ENCODE assay signal across 1 cellular context in the genomic region with DNA sequence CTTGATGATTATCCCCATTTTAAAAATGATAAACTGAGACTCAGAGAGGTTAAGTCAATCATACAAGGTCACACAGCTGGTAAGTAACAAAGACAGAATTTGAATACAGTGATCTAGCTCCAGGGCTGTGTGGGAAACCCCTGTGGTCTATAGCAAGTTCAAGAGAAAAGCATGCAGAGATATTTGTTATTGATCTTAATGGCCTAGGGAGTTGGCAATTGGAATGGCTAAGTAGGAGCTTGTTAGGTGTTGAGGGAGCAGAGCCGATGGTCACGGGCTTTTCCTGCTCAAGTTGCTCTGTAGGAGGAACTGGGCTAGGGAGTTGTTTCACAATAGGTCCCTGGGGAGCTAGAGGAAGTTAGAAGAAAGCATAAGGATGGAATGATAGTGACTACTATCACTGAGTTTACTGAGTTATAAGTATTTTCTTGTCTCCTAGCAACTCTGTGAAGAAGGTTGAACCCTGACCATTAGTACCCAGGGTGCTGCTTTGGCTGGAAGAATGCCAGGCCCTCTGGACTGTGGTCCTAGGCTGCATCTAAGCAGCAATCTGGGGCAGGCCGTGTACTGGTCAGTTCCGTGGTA.
TF ChIP-seq lines count a peak whose summit lies in the region.

No MANE protein-coding gene starts in this region.

TF ChIP-seq in HepG2, 621 proteins besides CTCF, POLR2A, EP300 and RAD21:
- TF ChIP-seq SALL1 (CRISPR knock-in tag; IDR thresholded peaks at IDR 0.05) (peak; percentile 34; the same call in 1 of the 2 replicates), TGIF2 (CRISPR knock-in tag; IDR thresholded peaks at IDR 0.05) (no peak), MYPOP (CRISPR knock-in tag; IDR thresholded peaks at IDR 0.05) (no peak), WIZ (CRISPR knock-in tag; IDR thresholded peaks at IDR 0.05) (no peak), RFX3 (CRISPR knock-in tag; IDR thresholded peaks at IDR 0.05) (peak; percentile 69), PHF20 (CRISPR knock-in tag; IDR thresholded peaks at IDR 0.05) (no peak), ZSCAN21 (CRISPR knock-in tag; IDR thresholded peaks at IDR 0.05; ENCODE audit: borderline replicate concordance) (peak; percentile 55; the same call in 1 of the 2 replicates), ZSCAN12 (CRISPR knock-in tag; IDR thresholded peaks at IDR 0.05) (no peak), ZNF550 (CRISPR knock-in tag; IDR thresholded peaks at IDR 0.05; ENCODE audit: borderline replicate concordance) (no peak), ZSCAN9 (CRISPR knock-in tag; IDR thresholded peaks at IDR 0.05; ENCODE audit: borderline replicate concordance) (no peak), ZNF512B (CRISPR knock-in tag; IDR thresholded peaks at IDR 0.05; ENCODE audit: borderline replicate concordance) (no peak), HNF4G (IDR thresholded peaks at IDR 0.05; ENCODE audit: borderline replicate concordance, low read depth, low read length) (peak; percentile 37; the same call in 1 of the 2 replicates), HNF4G (CRISPR knock-in tag; IDR thresholded peaks at IDR 0.05; ENCODE audit: borderline replicate concordance, low read depth) (no peak), NR0B2 (CRISPR knock-in tag; IDR thresholded peaks at IDR 0.05) (no peak), EED (CRISPR knock-in tag; IDR thresholded peaks at IDR 0.05) (no peak), ZZZ3 (CRISPR knock-in tag; IDR thresholded peaks at IDR 0.05; ENCODE audit: borderline replicate concordance) (no peak), SRSF9 (IDR thresholded peaks at IDR 0.05; ENCODE audit: borderline replicate concordance, insufficient read depth, low read depth, low read length, poor library complexity, severe bottlenecking) (no peak), BCL6 (CRISPR knock-in tag; IDR thresholded peaks at IDR 0.05) (no peak), ZNF543 (CRISPR knock-in tag; IDR thresholded peaks at IDR 0.05) (no peak), CEBPB (IDR thresholded peaks at IDR 0.05; ENCODE audit: borderline replicate concordance, low read depth, low read length) (peak; percentile 72), HNF4A (CRISPR knock-in tag; IDR thresholded peaks at IDR 0.05) (peak; percentile 74), SNRNP70 (IDR thresholded peaks at IDR 0.05; ENCODE audit: low read depth, low read length) (no peak), RFX1 (IDR thresholded peaks at IDR 0.05) (peak; percentile 79; the same call in 1 of the 2 replicates), POGK (CRISPR knock-in tag; conservative IDR thresholded peaks at IDR 0.05) (no peak), TFAP4 (IDR thresholded peaks at IDR 0.05; ENCODE audit: borderline replicate concordance, low read depth) (no peak), ZUFSP (CRISPR knock-in tag; IDR thresholded peaks at IDR 0.05; ENCODE audit: borderline replicate concordance) (no peak), ZMYM4 (CRISPR knock-in tag; IDR thresholded peaks at IDR 0.05) (peak; percentile 30; the same call in 1 of the 2 replicates), CBFB (CRISPR knock-in tag; IDR thresholded peaks at IDR 0.05) (no peak), SIX1 (CRISPR knock-in tag; IDR thresholded peaks at IDR 0.05; ENCODE audit: borderline replicate concordance) (no peak), TAF15 (IDR thresholded peaks at IDR 0.05; ENCODE audit: low read depth, low read length, poor library complexity, severe bottlenecking) (no peak), MAF1 (CRISPR knock-in tag; IDR thresholded peaks at IDR 0.05; ENCODE audit: borderline replicate concordance) (no peak)
- TF ChIP-seq, protein P1, sequence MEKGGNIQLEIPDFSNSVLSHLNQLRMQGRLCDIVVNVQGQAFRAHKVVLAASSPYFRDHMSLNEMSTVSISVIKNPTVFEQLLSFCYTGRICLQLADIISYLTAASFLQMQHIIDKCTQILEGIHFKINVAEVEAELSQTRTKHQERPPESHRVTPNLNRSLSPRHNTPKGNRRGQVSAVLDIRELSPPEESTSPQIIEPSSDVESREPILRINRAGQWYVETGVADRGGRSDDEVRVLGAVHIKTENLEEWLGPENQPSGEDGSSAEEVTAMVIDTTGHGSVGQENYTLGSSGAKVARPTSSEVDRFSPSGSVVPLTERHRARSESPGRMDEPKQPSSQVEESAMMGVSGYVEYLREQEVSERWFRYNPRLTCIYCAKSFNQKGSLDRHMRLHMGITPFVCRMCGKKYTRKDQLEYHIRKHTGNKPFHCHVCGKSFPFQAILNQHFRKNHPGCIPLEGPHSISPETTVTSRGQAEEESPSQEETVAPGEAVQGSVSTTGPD (CRISPR knock-in tag; IDR thresholded peaks at IDR 0.05), result no peak
- TF ChIP-seq, protein P2, sequence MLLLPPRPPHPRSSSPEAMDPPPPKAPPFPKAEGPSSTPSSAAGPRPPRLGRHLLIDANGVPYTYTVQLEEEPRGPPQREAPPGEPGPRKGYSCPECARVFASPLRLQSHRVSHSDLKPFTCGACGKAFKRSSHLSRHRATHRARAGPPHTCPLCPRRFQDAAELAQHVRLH (CRISPR knock-in tag; IDR thresholded peaks at IDR 0.05; ENCODE audit: borderline replicate concordance, low read depth), result no peak
- TF ChIP-seq, protein P3, sequence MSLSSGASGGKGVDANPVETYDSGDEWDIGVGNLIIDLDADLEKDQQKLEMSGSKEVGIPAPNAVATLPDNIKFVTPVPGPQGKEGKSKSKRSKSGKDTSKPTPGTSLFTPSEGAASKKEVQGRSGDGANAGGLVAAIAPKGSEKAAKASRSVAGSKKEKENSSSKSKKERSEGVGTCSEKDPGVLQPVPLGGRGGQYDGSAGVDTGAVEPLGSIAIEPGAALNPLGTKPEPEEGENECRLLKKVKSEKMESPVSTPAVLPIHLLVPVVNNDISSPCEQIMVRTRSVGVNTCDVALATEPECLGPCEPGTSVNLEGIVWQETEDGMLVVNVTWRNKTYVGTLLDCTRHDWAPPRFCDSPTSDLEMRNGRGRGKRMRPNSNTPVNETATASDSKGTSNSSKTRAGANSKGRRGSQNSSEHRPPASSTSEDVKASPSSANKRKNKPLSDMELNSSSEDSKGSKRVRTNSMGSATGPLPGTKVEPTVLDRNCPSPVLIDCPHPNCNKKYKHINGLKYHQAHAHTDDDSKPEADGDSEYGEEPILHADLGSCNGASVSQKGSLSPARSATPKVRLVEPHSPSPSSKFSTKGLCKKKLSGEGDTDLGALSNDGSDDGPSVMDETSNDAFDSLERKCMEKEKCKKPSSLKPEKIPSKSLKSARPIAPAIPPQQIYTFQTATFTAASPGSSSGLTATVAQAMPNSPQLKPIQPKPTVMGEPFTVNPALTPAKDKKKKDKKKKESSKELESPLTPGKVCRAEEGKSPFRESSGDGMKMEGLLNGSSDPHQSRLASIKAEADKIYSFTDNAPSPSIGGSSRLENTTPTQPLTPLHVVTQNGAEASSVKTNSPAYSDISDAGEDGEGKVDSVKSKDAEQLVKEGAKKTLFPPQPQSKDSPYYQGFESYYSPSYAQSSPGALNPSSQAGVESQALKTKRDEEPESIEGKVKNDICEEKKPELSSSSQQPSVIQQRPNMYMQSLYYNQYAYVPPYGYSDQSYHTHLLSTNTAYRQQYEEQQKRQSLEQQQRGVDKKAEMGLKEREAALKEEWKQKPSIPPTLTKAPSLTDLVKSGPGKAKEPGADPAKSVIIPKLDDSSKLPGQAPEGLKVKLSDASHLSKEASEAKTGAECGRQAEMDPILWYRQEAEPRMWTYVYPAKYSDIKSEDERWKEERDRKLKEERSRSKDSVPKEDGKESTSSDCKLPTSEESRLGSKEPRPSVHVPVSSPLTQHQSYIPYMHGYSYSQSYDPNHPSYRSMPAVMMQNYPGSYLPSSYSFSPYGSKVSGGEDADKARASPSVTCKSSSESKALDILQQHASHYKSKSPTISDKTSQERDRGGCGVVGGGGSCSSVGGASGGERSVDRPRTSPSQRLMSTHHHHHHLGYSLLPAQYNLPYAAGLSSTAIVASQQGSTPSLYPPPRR (CRISPR knock-in tag; IDR thresholded peaks at IDR 0.05; ENCODE audit: borderline replicate concordance), result no peak
- TF ChIP-seq, protein P4, sequence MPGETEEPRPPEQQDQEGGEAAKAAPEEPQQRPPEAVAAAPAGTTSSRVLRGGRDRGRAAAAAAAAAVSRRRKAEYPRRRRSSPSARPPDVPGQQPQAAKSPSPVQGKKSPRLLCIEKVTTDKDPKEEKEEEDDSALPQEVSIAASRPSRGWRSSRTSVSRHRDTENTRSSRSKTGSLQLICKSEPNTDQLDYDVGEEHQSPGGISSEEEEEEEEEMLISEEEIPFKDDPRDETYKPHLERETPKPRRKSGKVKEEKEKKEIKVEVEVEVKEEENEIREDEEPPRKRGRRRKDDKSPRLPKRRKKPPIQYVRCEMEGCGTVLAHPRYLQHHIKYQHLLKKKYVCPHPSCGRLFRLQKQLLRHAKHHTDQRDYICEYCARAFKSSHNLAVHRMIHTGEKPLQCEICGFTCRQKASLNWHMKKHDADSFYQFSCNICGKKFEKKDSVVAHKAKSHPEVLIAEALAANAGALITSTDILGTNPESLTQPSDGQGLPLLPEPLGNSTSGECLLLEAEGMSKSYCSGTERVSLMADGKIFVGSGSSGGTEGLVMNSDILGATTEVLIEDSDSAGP (CRISPR knock-in tag; IDR thresholded peaks at IDR 0.05; ENCODE audit: borderline replicate concordance), result no peak
TF ChIP-seq in HepG2: peak in this region for 8.
